ENCODE assay signal across 8 cellular contexts in the genomic region with DNA sequence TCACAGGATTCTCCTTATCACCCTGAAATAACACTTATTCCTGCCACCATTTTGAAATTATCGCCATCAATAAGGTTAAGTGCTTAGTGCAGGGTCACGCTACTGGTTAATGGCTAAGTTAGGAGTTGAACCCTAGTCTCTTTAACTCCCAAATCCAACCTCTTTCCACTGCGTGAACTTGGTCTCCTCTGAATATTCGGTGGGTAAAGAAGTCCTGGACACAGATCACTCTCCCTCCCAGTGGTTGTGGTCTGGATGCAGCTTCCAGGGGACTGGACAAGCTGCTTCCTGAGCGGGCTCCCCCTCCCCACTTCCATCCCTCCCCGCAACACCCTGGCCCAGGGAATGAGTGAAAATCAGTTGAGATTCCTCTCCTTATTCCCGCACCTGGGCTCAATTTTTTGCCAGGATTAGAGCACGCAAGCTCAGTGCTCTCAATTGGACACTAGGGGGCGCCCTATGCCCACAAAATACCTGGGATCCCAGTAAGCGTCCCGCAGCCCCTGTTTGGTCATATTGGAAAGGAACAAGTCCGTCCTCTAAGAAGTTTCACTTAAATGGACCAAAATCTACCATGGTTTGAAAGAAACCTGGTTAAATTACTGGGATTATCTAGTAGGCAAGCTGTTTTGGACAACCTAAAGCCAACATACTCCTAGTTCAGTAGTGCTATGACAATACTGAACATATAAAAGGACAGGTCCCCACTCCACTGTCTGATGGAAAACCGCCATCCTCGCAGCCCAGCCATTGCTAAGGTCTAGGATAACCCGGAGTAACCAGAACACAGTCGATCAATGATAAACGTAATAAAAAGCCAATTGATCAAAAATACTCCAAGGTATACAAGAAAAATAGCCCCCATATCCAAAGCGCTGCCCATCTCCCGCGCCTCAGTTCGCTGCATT. TPM values are rescaled to one million over a fixed set of nuclear protein-coding genes. Genes with fewer than 3 reads are reported as not detected.
A peak's percentile ranks its signal among the peaks of the same experiment; 100 is the strongest.
DNase-seq lines count a peak whose midpoint lies in the region; ATAC-seq and TF ChIP-seq lines count a peak whose summit lies in the region.

No MANE protein-coding gene starts in this region.

- peaks cover 2% of the 10 kb centered on the region; the same call in 1 of the 2 replicates for H3K27me3 ChIP-seq in Panc1 (ENCODE audit: control insufficient read depth, insufficient read depth, low read length)
- peaks cover 69% of the 10 kb centered on the region for H3K27me3 ChIP-seq in foreskin keratinocyte
- H3K27me3 ChIP-seq in neuronal stem cell (ENCODE audit: control insufficient read depth in 3 of 3, insufficient read depth in 3 of 3, low read depth in 1 of 3, low read length in 3 of 3), result peaks cover 2 to 51% (median 2%) of the 10 kb centered on the region in 3 experiments
- H3K27me3 ChIP-seq in suprapubic skin, result peaks cover 3% of the 10 kb centered on the region

- no peak overlapping the region for H3K14ac ChIP-seq in neuronal stem cell (ENCODE audit: low read length)

- H3K27ac Mint-ChIP-seq in activated T-helper 17 cell treated with anti-CD3 and anti-CD28 coated beads, Interleukin-2, amount 50 U/mL, for 72 hours, result no peak overlapping the region

- peak overlapping the region; percentile 79 for H2AFZ ChIP-seq in neuronal stem cell (ENCODE audit: low read length)

- no peaks in the 10 kb centered on the region for H3K36me3 Mint-ChIP-seq in activated T-helper 17 cell treated with anti-CD3 and anti-CD28 coated beads, Interleukin-2, amount 50 U/mL, for 72 hours (ENCODE audit: low read depth)

- no peak overlapping the region for H2BK12ac ChIP-seq in neuronal stem cell (ENCODE audit: low read length)

- no peak overlapping the region for H2BK120ac ChIP-seq in neuronal stem cell (ENCODE audit: low read depth, low read length)

- H4K91ac ChIP-seq in neuronal stem cell (ENCODE audit: low read depth, low read length, poor library complexity), result no peak overlapping the region

- H3K4me1 ChIP-seq in Panc1 (ENCODE audit: control insufficient read depth, insufficient read depth, low read length) (no peaks in the 10 kb centered on the region; the same call in 1 of the 2 replicates), foreskin keratinocyte (no peaks in the 10 kb centered on the region), neuronal stem cell (ENCODE audit: control insufficient read depth in 2 of 2, insufficient read depth in 1 of 2, low read depth in 1 of 2, low read length in 2 of 2) (peaks cover 4 to 6% of the 10 kb centered on the region in 2 donors), suprapubic skin (peaks cover 12% of the 10 kb centered on the region)

- in situ Hi-C loops in Panc1 (cut with HindIII; ENCODE audit: low pct_unique_long_range_greater_than_20kb, low sequenced_read_pairs), result no loop called here

- TF ChIP-seq CTCF in Panc1 (IDR thresholded peaks at IDR 0.05), result peak; percentile 90
- TF ChIP-seq CTCF in foreskin keratinocyte (conservative IDR thresholded peaks at IDR 0.05), result peak; percentile 88
- TF ChIP-seq CTCF in suprapubic skin (IDR thresholded peaks at IDR 0.05), result peak; percentile 64 to 78

- BruUV-seq in Panc1 (replicated peaks; lab: Mats Ljungman, UMichigan), result no TSS peak

- no peak overlapping the region for H3K4ac ChIP-seq in neuronal stem cell (ENCODE audit: low read length)

- H3K4me2 ChIP-seq in neuronal stem cell (ENCODE audit: insufficient read depth, low read length, poor library complexity, severe bottlenecking), result no peak overlapping the region

- CTCF ChIA-PET in Panc1 (lab: Charles Lee), result interaction anchor here (0.6 to 1.3 kb wide), 8 partner anchors 9 to 288 kb away, joined by 3 to 8 read pairs (median 3); no protein-coding TSS in a partner anchor

- peaks cover 29% of the 10 kb centered on the region for H3K4me1 Mint-ChIP-seq in activated T-helper 17 cell treated with anti-CD3 and anti-CD28 coated beads, Interleukin-2, amount 50 U/mL, for 72 hours

- peak overlapping the region in 1 of 2 experiments; percentile 25; a peak in 1 of 4 replicates for H3K4me3 ChIP-seq in Panc1 (ENCODE audit: low read depth in 2 of 2, low read length in 2 of 2)
- H3K4me3 ChIP-seq in neuronal stem cell (ENCODE audit: low read length in 2 of 2), result no peak overlapping the region
- no peak overlapping the region for H3K4me3 ChIP-seq in suprapubic skin

- TF ChIP-seq POLR2A in suprapubic skin (IDR thresholded peaks at IDR 0.05), result no peak

- no peak overlapping the region for H4K8ac ChIP-seq in neuronal stem cell (ENCODE audit: low read depth, low read length)

- no CpG with 5 or more reads among the region's 21 CpGs for WGBS in neuronal stem cell (ENCODE audit: extremely low coverage in 2 of 2, insufficient read length in 2 of 2, insufficient replicate concordance in 1 of 2), 2 donors
- WGBS in suprapubic skin, result 53% methylated on average over 21 of the region's 21 CpGs

- no peaks in the 10 kb centered on the region for H3K79me1 ChIP-seq in neuronal stem cell (ENCODE audit: low read depth, low read length)

- H2BK15ac ChIP-seq in neuronal stem cell (ENCODE audit: low read length), result peak overlapping the region; percentile 27

- H2AK5ac ChIP-seq in neuronal stem cell (ENCODE audit: low read depth, low read length), result peak overlapping the region; percentile 75

- H3K36me3 ChIP-seq in Panc1 (ENCODE audit: control insufficient read depth, insufficient read depth, low read length), result no peaks in the 10 kb centered on the region
- no peaks in the 10 kb centered on the region for H3K36me3 ChIP-seq in neuronal stem cell (replicated peaks in 1 of 2; ENCODE audit: control insufficient read depth in 2 of 2, insufficient read depth in 2 of 2, low read length in 2 of 2)
- H3K36me3 ChIP-seq in suprapubic skin, result no peaks in the 10 kb centered on the region

- ATAC-seq in GM19043 (IDR thresholded peaks at IDR 0.05; ENCODE audit: low read depth, unreplicated experiment) (peak; percentile 48), Panc1 (peak; percentile 96), foreskin keratinocyte (peak; percentile 81)
- ATAC-seq in activated T-helper 17 cell treated with anti-CD3 and anti-CD28 coated beads, Interleukin-2, amount 50 U/mL, for 72 hours (replicated peaks), result peak; percentile 51

- POLR2A ChIA-PET in Panc1 (lab: Charles Lee), result no interaction called here

- H3K27ac ChIP-seq in Panc1 (ENCODE audit: low read length) (no peak overlapping the region), foreskin keratinocyte (no peak overlapping the region), neuronal stem cell (replicated peaks; ENCODE audit: low read length) (no peak overlapping the region), suprapubic skin (no peak overlapping the region)

- H3K9me3 ChIP-seq in Panc1 (ENCODE audit: control insufficient read depth, insufficient read depth, low read depth, low read length), result no peaks in the 10 kb centered on the region
- no peaks in the 10 kb centered on the region for H3K9me3 ChIP-seq in neuronal stem cell (replicated peaks in 1 of 2; ENCODE audit: control insufficient read depth in 2 of 2, insufficient read depth in 1 of 2, low read depth in 1 of 2, low read length in 2 of 2)
- H3K9me3 ChIP-seq in suprapubic skin, result no peaks in the 10 kb centered on the region

- H3K9ac ChIP-seq in neuronal stem cell (ENCODE audit: low read depth, low read length, poor library complexity), result no peak overlapping the region

- no peaks in the 10 kb centered on the region for H3K9me3 Mint-ChIP-seq in activated T-helper 17 cell treated with anti-CD3 and anti-CD28 coated beads, Interleukin-2, amount 50 U/mL, for 72 hours

- DNase-seq in AML-193 (lab: John Stamatoyannopoulos, UW), result peak; percentile 68 to 72
- DNase-seq in HuH-7 (ENCODE audit: low spot score), result peak; percentile 82
- DNase-seq in Panc1 (ENCODE audit: low read depth, low spot score), result peak; percentile 42
- peak in 1 of 2 donors; percentile 51 for DNase-seq in foreskin keratinocyte
- peak; percentile 85 for DNase-seq in neuronal stem cell (ENCODE audit: low spot score)
- DNase-seq in suprapubic skin (ENCODE audit: low spot score in 2 of 2), result peak; percentile 74 to 84

- no peak overlapping the region for H2BK5ac ChIP-seq in neuronal stem cell (ENCODE audit: low read length)

- no peak overlapping the region for H3K18ac ChIP-seq in neuronal stem cell (ENCODE audit: low read length)

- no peak overlapping the region for H3K4me3 Mint-ChIP-seq in activated T-helper 17 cell treated with anti-CD3 and anti-CD28 coated beads, Interleukin-2, amount 50 U/mL, for 72 hours

- no peaks in the 10 kb centered on the region for H3K27me3 Mint-ChIP-seq in activated T-helper 17 cell treated with anti-CD3 and anti-CD28 coated beads, Interleukin-2, amount 50 U/mL, for 72 hours

- intact Hi-C loops in Panc1 (cut with micrococcal nuclease; ENCODE audit: unreplicated experiment), result loop anchor here (5.0 to 10.0 kb wide), 4 partner anchors 113 to 288 kb away; no protein-coding TSS in a partner anchor

- TF ChIP-seq EP300 in suprapubic skin (IDR thresholded peaks at IDR 0.05), result no peak

- no peak overlapping the region for H3K23ac ChIP-seq in neuronal stem cell (ENCODE audit: low read depth, low read length, poor library complexity)

RNA-seq across cellular contexts. Expression of a gene that starts 40.4 kb away (rescaled TPM):
- total RNA-seq in Panc1 (2021; ENCODE audit: unreplicated experiment) (0.21 TPM), foreskin keratinocyte (0.20 TPM in 1 of 2 replicates, not detected in the other), suprapubic skin (1 to 10 TPM; 2.0 to 3.9 (median 2.3) TPM)
- 0.15 TPM for polyA plus RNA-seq in Panc1 (2012; ENCODE audit: insufficient read length)
- 1 to 10 TPM in 1 of 2 donors, under 1 TPM in 1; 0.71 to 1.5 TPM for total RNA-seq in activated T-helper 17 cell treated with anti-CD3 and anti-CD28 coated beads, Interleukin-2, amount 50 U/mL, for 72 hours
- polyA plus RNA-seq in foreskin keratinocyte, result 0.09 and 0.10 TPM in 2 replicates
- not detected for polyA plus RNA-seq in neuronal stem cell (2013, experiment 1 of 2)
- polyA plus RNA-seq in neuronal stem cell (2013, experiment 2 of 2), result not detected
